12 cellular contexts compared by ENCODE assay signal in the genomic region with DNA sequence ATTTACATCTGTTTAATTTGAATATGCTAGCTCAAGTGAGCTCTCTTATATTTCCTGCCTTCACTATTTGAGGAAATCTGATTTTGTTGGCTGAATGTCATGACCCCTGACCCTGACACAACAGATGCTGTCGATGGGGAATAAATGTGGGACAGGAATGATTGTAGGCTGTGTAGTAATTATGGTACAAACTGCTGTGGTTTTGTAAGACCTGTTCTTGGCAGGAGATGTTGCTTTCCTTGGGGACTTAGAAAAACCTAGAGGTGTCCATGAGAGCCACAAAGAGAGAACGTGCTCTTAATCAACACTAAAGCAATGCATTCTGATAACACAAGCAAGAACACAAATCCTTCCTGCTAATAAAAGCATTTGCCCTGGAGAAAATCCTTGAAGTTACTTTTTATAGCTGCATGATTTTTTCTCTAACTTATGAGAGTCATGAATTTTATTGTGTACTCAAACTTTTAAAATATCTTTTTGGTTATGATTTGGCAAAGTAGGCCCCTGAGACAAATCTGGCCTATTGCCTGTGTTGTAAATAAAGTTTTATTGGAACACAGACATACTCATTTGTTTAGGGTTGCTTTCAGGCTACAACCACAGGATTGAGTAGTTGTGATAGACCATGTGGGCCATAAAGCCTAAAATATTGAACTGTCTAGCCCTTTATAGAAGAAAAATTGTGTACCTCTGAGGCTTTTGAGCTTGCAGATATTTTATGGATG.
DNase-seq lines count a peak whose midpoint lies in the region; TF ChIP-seq lines count a peak whose summit lies in the region.
"Had no signal": no experiment of that assay in that cellular context is flagged by ENCODE, and none has a peak within 500 bp of the region (broad histone marks: within the 10 kb centered on the region; RNA-seq: fewer than 3 reads in every experiment).

No MANE protein-coding gene starts in this region.

- H3K36me3 ChIP-seq in endodermal cell (ENCODE audit: control insufficient read depth, insufficient read depth, low read length), result no peaks in the 10 kb centered on the region
- H3K36me3 ChIP-seq in WERI-Rb-1, result no peaks in the 10 kb centered on the region

- H3K27me3 ChIP-seq in endodermal cell (ENCODE audit: control insufficient read depth, insufficient read depth, low read length, poor library complexity, severe bottlenecking) (no peaks in the 10 kb centered on the region), WERI-Rb-1 (ENCODE audit: insufficient read depth, low read depth, severe bottlenecking) (no peaks in the 10 kb centered on the region)

- H3K9me3 ChIP-seq in endodermal cell (ENCODE audit: control insufficient read depth, low read length) (no peaks in the 10 kb centered on the region), WERI-Rb-1 (ENCODE audit: severe bottlenecking) (no peaks in the 10 kb centered on the region)

- H3K4me3 Mint-ChIP-seq in endodermal cell, result no peak overlapping the region
- H3K4me3 Mint-ChIP-seq: activated T-helper 1 cell treated with anti-CD3 and anti-CD28 coated beads, Interleukin-12 subunit alpha, Interleukin-12 subunit beta, Interleukin-2, Interleukin-4 antibody, amounts not matched to agents 30 ng/mL and 10 ng/mL and 1 ng/mL, durations not matched to agents 14 hours and 24 hours and 36 hours had no signal

- peak; percentile 52 for DNase-seq in AG10803 (ENCODE audit: low read depth)
- DNase-seq in NAMALWA (ENCODE audit: low spot score), result peak; percentile 13
- DNase-seq in endodermal cell, result no peak
- DNase-seq in myocyte (ENCODE audit: low read depth), result peak; percentile 71
- no peak for DNase-seq in WERI-Rb-1
- no peak for DNase-seq in NCI-H345 treated with DMSO at 0.1 percent for 48 hours (lab: John Stamatoyannopoulos, UW; ENCODE audit: unreplicated experiment)
- no peak for DNase-seq in ACHN
- no peak for DNase-seq in foreskin melanocyte
- DNase-seq: activated CD4-positive, alpha-beta T cell treated with anti-CD3 and anti-CD28 coated beads for 1 hour; DMS79; stimulated activated CD4-positive, alpha-beta T cell treated with anti-CD3 and anti-CD28 coated beads, Interleukin-12 subunit alpha, Interleukin-12 subunit beta, amount 100 ng/mL, for 4 hours had no signal

- H3K9me3 Mint-ChIP-seq in endodermal cell, result no peaks in the 10 kb centered on the region
- H3K9me3 Mint-ChIP-seq: activated T-helper 1 cell treated with anti-CD3 and anti-CD28 coated beads, Interleukin-12 subunit alpha, Interleukin-12 subunit beta, Interleukin-2, Interleukin-4 antibody, amounts not matched to agents 30 ng/mL and 10 ng/mL and 1 ng/mL, durations not matched to agents 14 hours and 24 hours and 36 hours had no signal

- H3K4me1 Mint-ChIP-seq in endodermal cell, result peaks cover 22% of the 10 kb centered on the region

- H3K4me1 ChIP-seq in endodermal cell (ENCODE audit: control insufficient read depth, insufficient read depth, low read length), result no peaks in the 10 kb centered on the region

- H3K27ac ChIP-seq in endodermal cell (ENCODE audit: low read depth, low read length) (peak overlapping the region; percentile 5), WERI-Rb-1 (no peak overlapping the region)

- H3K4me3 ChIP-seq in AG10803 (ENCODE audit: low read length), result no peak overlapping the region
- H3K4me3 ChIP-seq in endodermal cell (ENCODE audit: low read length), result no peak overlapping the region
- no peak overlapping the region for H3K4me3 ChIP-seq in WERI-Rb-1 (ENCODE audit: low read depth, low read length)

- 90 to 93% methylated on average over 2 of the region's 2 CpGs for WGBS in endodermal cell (ENCODE audit: insufficient coverage in 1 of 2, insufficient read length in 1 of 2), 2 experiments

- TF ChIP-seq CTCF in AG10803 (conservative IDR thresholded peaks at IDR 0.05; ENCODE audit: low read length) (no peak), endodermal cell (conservative IDR thresholded peaks at IDR 0.05) (no peak), WERI-Rb-1 (IDR thresholded peaks at IDR 0.05; ENCODE audit: low read depth, low read length) (no peak)

- in situ Hi-C loops in ACHN (cut with HindIII; ENCODE audit: low pct_ligation_motif_present, low pct_unique_long_range_greater_than_20kb, low sequenced_read_pairs), result no loop called here

- H3K36me3 Mint-ChIP-seq in endodermal cell (ENCODE audit: low read depth), result no peaks in the 10 kb centered on the region

- no peaks in the 10 kb centered on the region for H3K27me3 Mint-ChIP-seq in endodermal cell (ENCODE audit: insufficient read depth)

- no peak overlapping the region for H3K27ac Mint-ChIP-seq in endodermal cell
- H3K27ac Mint-ChIP-seq: activated T-helper 1 cell treated with anti-CD3 and anti-CD28 coated beads, Interleukin-12 subunit alpha, Interleukin-12 subunit beta, Interleukin-2, Interleukin-4 antibody, amounts not matched to agents 30 ng/mL and 10 ng/mL and 1 ng/mL, durations not matched to agents 14 hours and 24 hours and 36 hours had no signal

- no peak overlapping the region for H3K9ac ChIP-seq in endodermal cell (ENCODE audit: extremely low read depth, low read length, poor library complexity, severe bottlenecking)

Comparison
In these comparisons a context has a peak if more than half of its experiments do, and no peak if none do; other contexts are left out.
1. DNase-seq: peak in AG10803 (single experiment), NAMALWA (single experiment) and myocyte (single experiment); none in endodermal cell (single experiment), WERI-Rb-1 (single experiment), NCI-H345 treated with DMSO at 0.1 percent for 48 hours (single experiment), ACHN (single experiment) and foreskin melanocyte (single experiment).